ENCODE assay signal across 8 cellular contexts in the genomic region with DNA sequence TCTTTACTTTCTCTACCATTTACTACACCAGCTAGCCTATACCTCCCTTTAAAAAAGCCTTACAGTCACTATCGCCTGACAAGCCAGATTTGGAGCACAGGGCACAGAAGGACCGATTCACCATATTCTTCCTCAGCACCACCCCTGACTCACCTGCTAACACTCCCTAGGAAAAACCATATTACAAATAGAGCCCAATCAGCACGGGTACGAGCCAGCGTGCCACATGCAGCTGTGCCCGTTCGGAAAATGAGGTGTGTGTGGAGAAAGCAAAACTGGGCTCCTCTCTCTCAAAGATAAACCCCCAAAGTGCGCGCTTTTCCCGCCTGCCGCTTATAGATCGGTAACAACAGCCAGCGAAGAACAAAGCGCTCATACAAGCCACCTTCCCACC.
A peak's percentile ranks its signal among the peaks of the same experiment; 100 is the strongest.
DNase-seq lines count a peak whose midpoint lies in the region; ATAC-seq, FAIRE-seq and TF ChIP-seq lines count a peak whose summit lies in the region.

No MANE protein-coding gene starts in this region.

- H3K27ac ChIP-seq in coronary artery (peak overlapping the region; percentile 97 to 100), muscle layer of duodenum (ENCODE audit: low read length) (peak overlapping the region; percentile 17)

- H3K4me3 ChIP-seq in coronary artery (peak overlapping the region; percentile 92), muscle layer of duodenum (ENCODE audit: low read depth in 1 of 2, low read length in 2 of 2) (peak overlapping the region; percentile 76 to 99)

- FAIRE-seq in D721Med (lab: Jason Lieb, UNC) = no peak

- peaks cover 16 to 38% of the 10 kb centered on the region in 2 donors for H3K4me1 ChIP-seq in muscle layer of duodenum (ENCODE audit: control insufficient read depth in 1 of 2, insufficient read depth in 2 of 2, low read length in 2 of 2)

- ATAC-seq in GM18870 (IDR thresholded peaks at IDR 0.05; ENCODE audit: unreplicated experiment) (no peak), HG02642 (IDR thresholded peaks at IDR 0.05; ENCODE audit: poor library complexity, unreplicated experiment) (no peak)

- no peaks in the 10 kb centered on the region for H3K27me3 ChIP-seq in muscle layer of duodenum (ENCODE audit: low read depth, low read length)

- H3K9me3 ChIP-seq in muscle layer of duodenum (ENCODE audit: control insufficient read depth in 1 of 2, low read length in 2 of 2) = no peaks in the 10 kb centered on the region

- peaks cover 14 to 27% of the 10 kb centered on the region in 2 donors for H3K36me3 ChIP-seq in muscle layer of duodenum (ENCODE audit: control insufficient read depth in 1 of 2, insufficient read depth in 2 of 2, low read length in 2 of 2)

- DNase-seq in GM03348 (ENCODE audit: low spot score) = peak; percentile 9
- peak; percentile 67 for DNase-seq in NCI-H69 (lab: John Stamatoyannopoulos, UW)
- no peak for DNase-seq in coronary artery (ENCODE audit: low spot score)
- DNase-seq in D721Med (ENCODE audit: insufficient read length, low spot score) = no peak
- no peak for DNase-seq in NCI-H2107 treated with DMSO at 0.1 percent for 48 hours (lab: John Stamatoyannopoulos, UW; ENCODE audit: unreplicated experiment)

- TF ChIP-seq CTCF in coronary artery (IDR thresholded peaks at IDR 0.05) = no peak
- no peak for TF ChIP-seq CTCF in D721Med (IDR thresholded peaks at IDR 0.05; ENCODE audit: insufficient read depth, missing control alignments)

Comparison
In these comparisons a context has a peak if more than half of its experiments do, and no peak if none do; other contexts are left out.
1. DNase-seq: peak in GM03348 (single experiment) and NCI-H69 (single experiment); none in coronary artery (single experiment), D721Med (single experiment) and NCI-H2107 treated with DMSO at 0.1 percent for 48 hours (single experiment).